ENCODE assay signal across 17 cellular contexts in the genomic region with DNA sequence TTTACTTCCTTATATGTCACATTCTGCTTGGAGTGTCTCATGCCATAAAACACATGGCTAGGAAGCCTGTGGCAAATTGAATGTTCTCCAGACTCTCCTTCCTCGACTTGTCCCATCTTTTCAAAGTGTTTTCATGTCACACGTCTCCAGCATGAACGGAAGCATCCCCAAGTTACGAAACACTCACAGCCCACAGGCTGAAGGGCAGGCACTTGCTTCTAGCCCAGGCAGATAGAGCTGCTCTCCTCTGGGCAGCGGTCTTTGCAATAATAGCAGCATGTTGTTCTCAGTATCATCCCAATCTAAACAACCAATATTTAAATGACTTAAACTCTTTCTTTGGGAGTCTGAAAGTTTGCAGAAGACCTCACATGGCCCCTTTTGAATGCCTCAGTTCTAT.
"Had no signal": no experiment of that assay in that cellular context is flagged by ENCODE, and none has a peak within 500 bp of the region (broad histone marks: within the 10 kb centered on the region; RNA-seq: fewer than 3 reads in every experiment).

No MANE protein-coding gene starts in this region.

- H3K27ac Mint-ChIP-seq: activated CD4-positive, alpha-beta T cell treated with anti-CD3 and anti-CD28 coated beads, Interleukin-2, amount 10 ng/mL, durations not matched to agents 7 days and 5 days; activated CD8-positive, alpha-beta T cell treated with anti-CD3 and anti-CD28 coated beads, Interleukin-2, amount 10 ng/mL, durations not matched to agents 7 days and 5 days; activated naive CD8-positive, alpha-beta T cell treated with anti-CD3 and anti-CD28 coated beads, Interleukin-2, amount 50 U/mL, for 24 hours; activated T-helper 1 cell treated with anti-CD3 and anti-CD28 coated beads, Interleukin-12 subunit alpha, Interleukin-12 subunit beta, Interleukin-2, Interleukin-4 antibody, amounts not matched to agents 30 ng/mL and 10 ng/mL and 1 ng/mL, durations not matched to agents 14 hours and 24 hours and 36 hours; naive B cell; T-helper 17 cell had no signal

- H3K27ac ChIP-seq: epithelial cell of prostate, parathyroid adenoma, spleen had no signal

- DNase-seq: activated CD4-positive, alpha-beta T cell treated with anti-CD3 and anti-CD28 coated beads, Interleukin-2, amount 10 ng/mL, durations not matched to agents 7 days and 5 days; activated CD4-positive, CD25-positive, alpha-beta regulatory T cell treated with anti-CD3 and anti-CD28 coated beads, Interleukin-2, amount 50 U/mL, for 72 hours; activated CD8-positive, alpha-beta T cell treated with anti-CD3 and anti-CD28 coated beads, Interleukin-2, amount 10 ng/mL, durations not matched to agents 7 days and 5 days; activated gamma-delta T cell; activated naive CD4-positive, alpha-beta T cell treated with anti-CD3 and anti-CD28 coated beads, Interleukin-2, amount 50 U/mL, for 16 hours; activated naive CD8-positive, alpha-beta T cell treated with anti-CD3 and anti-CD28 coated beads, Interleukin-2, amount 50 U/mL, for 24 hours; naive B cell; nucleus accumbens; spleen; stimulated activated CD4-positive, alpha-beta T cell treated with anti-CD3 and anti-CD28 coated beads, Interleukin-4, amount 100 ng/mL, for 24 hours; stimulated activated naive CD4-positive, alpha-beta T cell treated with Interleukin-2 at 50 U/mL for 16 hours; SW 1271; T-helper 17 cell; tibial artery had no signal

- H3K9ac ChIP-seq: parathyroid adenoma had no signal

- H3K4me3 ChIP-seq: spleen, tibial artery had no signal

- H3K9me3 ChIP-seq: tibial artery had no signal

- H3K4me1 Mint-ChIP-seq: activated CD4-positive, alpha-beta T cell treated with anti-CD3 and anti-CD28 coated beads, Interleukin-2, amount 10 ng/mL, durations not matched to agents 7 days and 5 days; activated naive CD8-positive, alpha-beta T cell treated with anti-CD3 and anti-CD28 coated beads, Interleukin-2, amount 50 U/mL, for 24 hours; naive B cell; T-helper 17 cell had no signal

- ATAC-seq: activated CD8-positive, alpha-beta T cell treated with anti-CD3 and anti-CD28 coated beads, Interleukin-2, amount 10 ng/mL, durations not matched to agents 7 days and 5 days; activated naive CD8-positive, alpha-beta T cell treated with anti-CD3 and anti-CD28 coated beads, Interleukin-2, amount 50 U/mL, for 24 hours; T-helper 17 cell had no signal

- H3K79me2 ChIP-seq: parathyroid adenoma had no signal

- H3K4me3 Mint-ChIP-seq: activated CD4-positive, alpha-beta T cell treated with anti-CD3 and anti-CD28 coated beads, Interleukin-2, amount 10 ng/mL, durations not matched to agents 7 days and 5 days; activated CD8-positive, alpha-beta T cell treated with anti-CD3 and anti-CD28 coated beads, Interleukin-2, amount 10 ng/mL, durations not matched to agents 7 days and 5 days; activated naive CD8-positive, alpha-beta T cell treated with anti-CD3 and anti-CD28 coated beads, Interleukin-2, amount 50 U/mL, for 24 hours; activated T-helper 1 cell treated with anti-CD3 and anti-CD28 coated beads, Interleukin-12 subunit alpha, Interleukin-12 subunit beta, Interleukin-2, Interleukin-4 antibody, amounts not matched to agents 30 ng/mL and 10 ng/mL and 1 ng/mL, durations not matched to agents 14 hours and 24 hours and 36 hours; naive B cell; T-helper 17 cell had no signal

- H3K27me3 ChIP-seq: spleen, tibial artery had no signal

- H2AFZ ChIP-seq: parathyroid adenoma had no signal

- H3K36me3 Mint-ChIP-seq: naive B cell had no signal

- H3K27me3 Mint-ChIP-seq: activated CD4-positive, alpha-beta T cell treated with anti-CD3 and anti-CD28 coated beads, Interleukin-2, amount 10 ng/mL, durations not matched to agents 7 days and 5 days; activated naive CD8-positive, alpha-beta T cell treated with anti-CD3 and anti-CD28 coated beads, Interleukin-2, amount 50 U/mL, for 24 hours; T-helper 17 cell had no signal

- H3K36me3 ChIP-seq: spleen had no signal

- H3K4me1 ChIP-seq: parathyroid adenoma, spleen had no signal
